28 cellular contexts compared by ENCODE assay signal in the genomic region with DNA sequence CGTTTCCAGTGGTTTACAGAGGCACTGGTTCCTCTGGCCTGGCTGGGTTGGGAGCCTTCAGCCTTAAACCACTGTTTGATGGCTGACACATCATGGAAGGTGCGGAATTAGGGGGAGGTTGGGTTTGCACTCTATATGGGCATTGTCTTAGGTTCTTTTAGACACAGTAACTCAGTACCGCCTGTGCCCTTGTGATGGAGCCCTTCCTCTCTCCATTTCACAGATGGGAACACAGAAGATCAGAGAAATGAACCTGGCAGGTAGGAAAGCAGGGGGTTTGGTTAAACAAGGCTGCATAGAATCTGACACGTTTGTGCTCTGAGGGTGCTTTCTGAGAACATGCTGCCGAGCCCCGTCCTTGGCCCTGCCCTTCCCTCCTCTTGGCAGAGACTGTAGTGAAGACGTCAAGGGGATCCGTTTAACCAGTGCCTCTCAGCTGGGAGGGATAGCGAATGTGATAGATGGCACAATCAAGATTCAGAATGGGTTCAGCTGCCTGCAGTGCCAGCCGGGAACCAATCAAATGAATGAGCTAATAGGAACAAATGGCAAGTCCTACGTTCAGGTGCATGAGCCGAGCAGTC.
DNase-seq lines count a peak whose midpoint lies in the region; ATAC-seq and TF ChIP-seq lines count a peak whose summit lies in the region.
"Had no signal": no experiment of that assay in that cellular context is flagged by ENCODE, and none has a peak within 500 bp of the region (broad histone marks: within the 10 kb centered on the region; RNA-seq: fewer than 3 reads in every experiment).

No MANE protein-coding gene starts in this region.

- H3K9ac ChIP-seq in endodermal cell (ENCODE audit: extremely low read depth, low read length, poor library complexity, severe bottlenecking), result no peak overlapping the region

- no peak overlapping the region for H3K4me3 Mint-ChIP-seq in endodermal cell
- H3K4me3 Mint-ChIP-seq in endothelial cell (ENCODE audit: unreplicated experiment), result no peak overlapping the region
- no peak overlapping the region for H3K4me3 Mint-ChIP-seq in activated T-helper 1 cell treated with anti-CD3 and anti-CD28 coated beads, Interleukin-12 subunit alpha, Interleukin-12 subunit beta, Interleukin-2, Interleukin-4 antibody, amounts not matched to agents 30 ng/mL and 10 ng/mL and 1 ng/mL, durations not matched to agents 14 hours and 24 hours and 36 hours
- H3K4me3 Mint-ChIP-seq: CD14-positive monocyte had no signal

- H4K20me1 ChIP-seq in osteoblast (ENCODE audit: insufficient read depth, low read length), result peaks cover 15% of the 10 kb centered on the region

- no peak overlapping the region for H3K4me2 ChIP-seq in osteoblast (ENCODE audit: insufficient read depth, low read length)
- H3K4me2 ChIP-seq: PC-9 had no signal

- H3K9me3 ChIP-seq in heart left ventricle, result no peaks in the 10 kb centered on the region
- no peaks in the 10 kb centered on the region for H3K9me3 ChIP-seq in endodermal cell (ENCODE audit: control insufficient read depth, low read length)
- no peaks in the 10 kb centered on the region for H3K9me3 ChIP-seq in osteoblast (ENCODE audit: low read depth, low read length)
- H3K9me3 ChIP-seq: BE2C, MG63, SJSA1 had no signal

- H3K36me3 Mint-ChIP-seq in endodermal cell (ENCODE audit: low read depth), result no peaks in the 10 kb centered on the region
- peaks cover 7% of the 10 kb centered on the region for H3K36me3 Mint-ChIP-seq in endothelial cell (ENCODE audit: low read depth, unreplicated experiment)
- H3K36me3 Mint-ChIP-seq in activated T-helper 1 cell treated with anti-CD3 and anti-CD28 coated beads, Interleukin-12 subunit alpha, Interleukin-12 subunit beta, Interleukin-2, Interleukin-4 antibody, amounts not matched to agents 30 ng/mL and 10 ng/mL and 1 ng/mL, durations not matched to agents 14 hours and 24 hours and 36 hours (ENCODE audit: low read depth), result no peaks in the 10 kb centered on the region

- WGBS in heart left ventricle, 4 donors, result 88 to 96% (median 92%) methylated on average over 12 of the region's 12 CpGs
- 89 to 90% methylated on average over 9 to 12 of the region's 12 CpGs for WGBS in endodermal cell (ENCODE audit: insufficient coverage in 1 of 2, insufficient read length in 1 of 2), 2 experiments

- ATAC-seq in Right ventricle myocardium inferior, result no peak
- ATAC-seq in heart left ventricle, result no peak

- H3K27ac ChIP-seq in heart left ventricle, result no peak overlapping the region
- no peak overlapping the region for H3K27ac ChIP-seq in endodermal cell (ENCODE audit: low read depth, low read length)
- H3K27ac ChIP-seq in osteoblast (ENCODE audit: low read depth, low read length), result no peak overlapping the region
- H3K27ac ChIP-seq: PC-9, SJSA1 had no signal

- H3K27ac Mint-ChIP-seq in endodermal cell, result peak overlapping the region; percentile 1
- H3K27ac Mint-ChIP-seq in endothelial cell (ENCODE audit: unreplicated experiment), result no peak overlapping the region
- H3K27ac Mint-ChIP-seq in activated T-helper 1 cell treated with anti-CD3 and anti-CD28 coated beads, Interleukin-12 subunit alpha, Interleukin-12 subunit beta, Interleukin-2, Interleukin-4 antibody, amounts not matched to agents 30 ng/mL and 10 ng/mL and 1 ng/mL, durations not matched to agents 14 hours and 24 hours and 36 hours, result no peak overlapping the region

- H3K4me1 Mint-ChIP-seq in endodermal cell (no peaks in the 10 kb centered on the region), endothelial cell (ENCODE audit: unreplicated experiment) (peaks cover 15% of the 10 kb centered on the region)
- no peaks in the 10 kb centered on the region for H3K4me1 Mint-ChIP-seq in activated T-helper 1 cell treated with anti-CD3 and anti-CD28 coated beads, Interleukin-12 subunit alpha, Interleukin-12 subunit beta, Interleukin-2, Interleukin-4 antibody, amounts not matched to agents 30 ng/mL and 10 ng/mL and 1 ng/mL, durations not matched to agents 14 hours and 24 hours and 36 hours (ENCODE audit: low read depth)
- H3K4me1 Mint-ChIP-seq: CD14-positive monocyte had no signal

- DNase-seq in Right ventricle myocardium inferior (ENCODE audit: missing footprints) (peak; percentile 50), heart left ventricle (no peak), endodermal cell (no peak), osteoblast (ENCODE audit: insufficient read length, low spot score, missing footprints) (peak; percentile 35), endothelial cell (ENCODE audit: low spot score) (no peak)
- no peak for DNase-seq in activated CD4-positive, alpha-beta T cell treated with anti-CD3 and anti-CD28 coated beads, Interleukin-2, amount 50 U/mL, for 1 hour
- no peak for DNase-seq in activated T-helper 1 cell treated with anti-CD3 and anti-CD28 coated beads, Interleukin-12 subunit alpha, Interleukin-12 subunit beta, Interleukin-2, Interleukin-4 antibody, amounts not matched to agents 30 ng/mL and 10 ng/mL and 1 ng/mL, durations not matched to agents 14 hours and 24 hours and 36 hours (ENCODE audit: low spot score)
- DNase-seq: 8988T; ACHN; BE2C; Calu3; DMS79 treated with DMSO at 0.1 percent for 48 hours; GF-D8; HCEC 1CT; KG1; MG63; NCI-H1105 treated with DMSO at 0.1 percent for 48 hours; NCI-H146; NCI-H1930; NCI-H2107; NCI-H446; NCI-H526; NCI-H82; NK-92 treated with Interleukin-12 subunit alpha and Interleukin-12 subunit beta, amount 100 ng/mL, for 24 hours; PC-9; Right ventricle myocardium superior had no signal

- intact Hi-C loops in Right ventricle myocardium inferior (cut with DNase I), result no loop called here
- intact Hi-C loops in heart left ventricle (cut with DNase I), result no loop called here
- intact Hi-C loops in activated T-helper 1 cell treated with anti-CD3 and anti-CD28 coated beads, Interleukin-12 subunit alpha, Interleukin-12 subunit beta, Interleukin-2, Interleukin-4 antibody, amounts not matched to agents 30 ng/mL and 10 ng/mL and 1 ng/mL, durations not matched to agents 14 hours and 24 hours and 36 hours (cut with micrococcal nuclease), result no loop called here

- H3K36me3 ChIP-seq in heart left ventricle, result peaks cover 0 to 37% (median 15%) of the 10 kb centered on the region in 9 donors
- H3K36me3 ChIP-seq in endodermal cell (ENCODE audit: control insufficient read depth, insufficient read depth, low read length), result peaks cover 4% of the 10 kb centered on the region
- H3K36me3 ChIP-seq in osteoblast (ENCODE audit: insufficient read depth, low read length), result no peaks in the 10 kb centered on the region
- H3K36me3 ChIP-seq: BE2C, MG63, SJSA1 had no signal

- no peaks in the 10 kb centered on the region for H3K27me3 ChIP-seq in heart left ventricle
- H3K27me3 ChIP-seq in endodermal cell (ENCODE audit: control insufficient read depth, insufficient read depth, low read length, poor library complexity, severe bottlenecking), result no peaks in the 10 kb centered on the region
- no peaks in the 10 kb centered on the region for H3K27me3 ChIP-seq in osteoblast (ENCODE audit: insufficient read depth, low read length)
- H3K27me3 ChIP-seq: BE2C, MG63, SJSA1 had no signal

- TF ChIP-seq POLR2A in heart left ventricle (IDR thresholded peaks at IDR 0.05), result no peak

- no peak overlapping the region for H2AFZ ChIP-seq in osteoblast (ENCODE audit: low read length)
- H2AFZ ChIP-seq: PC-9 had no signal

- H3K27me3 Mint-ChIP-seq in endodermal cell (ENCODE audit: insufficient read depth) (no peaks in the 10 kb centered on the region), endothelial cell (ENCODE audit: unreplicated experiment) (peaks cover 2% of the 10 kb centered on the region)
- no peaks in the 10 kb centered on the region for H3K27me3 Mint-ChIP-seq in activated T-helper 1 cell treated with anti-CD3 and anti-CD28 coated beads, Interleukin-12 subunit alpha, Interleukin-12 subunit beta, Interleukin-2, Interleukin-4 antibody, amounts not matched to agents 30 ng/mL and 10 ng/mL and 1 ng/mL, durations not matched to agents 14 hours and 24 hours and 36 hours (ENCODE audit: insufficient read depth)

- H3K4me3 ChIP-seq in heart left ventricle (no peak overlapping the region), endodermal cell (ENCODE audit: low read length) (no peak overlapping the region), osteoblast (ENCODE audit: insufficient read depth, low read length) (no peak overlapping the region)
- H3K4me3 ChIP-seq: MG63, PC-9, SJSA1 had no signal

- peaks cover 0 to 10% (median 0%) of the 10 kb centered on the region in 12 donors for H3K4me1 ChIP-seq in heart left ventricle
- H3K4me1 ChIP-seq in endodermal cell (ENCODE audit: control insufficient read depth, insufficient read depth, low read length), result no peaks in the 10 kb centered on the region
- no peaks in the 10 kb centered on the region for H3K4me1 ChIP-seq in osteoblast (ENCODE audit: insufficient read depth, low read length)
- H3K4me1 ChIP-seq: SJSA1 had no signal

- H3K9me3 Mint-ChIP-seq in endodermal cell (no peaks in the 10 kb centered on the region), endothelial cell (ENCODE audit: unreplicated experiment) (no peaks in the 10 kb centered on the region)
- no peaks in the 10 kb centered on the region for H3K9me3 Mint-ChIP-seq in activated T-helper 1 cell treated with anti-CD3 and anti-CD28 coated beads, Interleukin-12 subunit alpha, Interleukin-12 subunit beta, Interleukin-2, Interleukin-4 antibody, amounts not matched to agents 30 ng/mL and 10 ng/mL and 1 ng/mL, durations not matched to agents 14 hours and 24 hours and 36 hours
- H3K9me3 Mint-ChIP-seq: CD14-positive monocyte had no signal

- no peaks in the 10 kb centered on the region for H3K79me2 ChIP-seq in osteoblast (ENCODE audit: insufficient read depth, low read length)

- TF ChIP-seq CTCF in heart left ventricle (IDR thresholded peaks at IDR 0.05) (no peak), endodermal cell (conservative IDR thresholded peaks at IDR 0.05) (peak; percentile 34), osteoblast (IDR thresholded peaks at IDR 0.05; ENCODE audit: extremely low read depth, low read depth, low read length) (no peak), endothelial cell (IDR thresholded peaks at IDR 0.05; ENCODE audit: unreplicated experiment) (no peak)

Comparison
In these comparisons a context has a peak if more than half of its experiments do, and no peak if none do; other contexts are left out.
1. DNase-seq: peak in Right ventricle myocardium inferior (single experiment) and osteoblast (single experiment); none in heart left ventricle (0 of 5), endodermal cell (single experiment), endothelial cell (single experiment), activated CD4-positive, alpha-beta T cell treated with anti-CD3 and anti-CD28 coated beads, Interleukin-2, amount 50 U/mL, for 1 hour (single experiment) and activated T-helper 1 cell treated with anti-CD3 and anti-CD28 coated beads, Interleukin-12 subunit alpha, Interleukin-12 subunit beta, Interleukin-2, Interleukin-4 antibody, amounts not matched to agents 30 ng/mL and 10 ng/mL and 1 ng/mL, durations not matched to agents 14 hours and 24 hours and 36 hours (single experiment).